1 cellular context compared by ENCODE assay signal in the genomic region with DNA sequence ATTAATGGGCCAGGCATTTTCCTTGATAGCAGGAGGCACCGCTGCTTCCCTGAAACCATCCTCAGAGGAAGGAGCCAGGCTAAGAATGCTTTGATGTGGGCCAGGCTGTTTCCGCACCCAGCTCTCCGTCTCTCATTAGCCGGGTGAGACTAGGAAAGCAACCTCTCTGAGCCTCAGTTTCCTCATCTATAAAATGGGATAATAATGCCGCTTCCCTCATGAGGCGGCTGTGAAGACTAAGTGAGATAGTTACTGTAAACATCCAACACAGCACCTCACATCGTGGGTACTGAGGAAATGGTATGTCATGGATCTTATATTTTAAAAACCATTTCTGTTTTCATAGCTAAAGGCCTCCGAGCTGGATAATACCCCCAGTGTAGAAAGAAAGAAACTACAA.
A peak's percentile ranks its signal among the peaks of the same experiment; 100 is the strongest.
TF ChIP-seq lines count a peak whose summit lies in the region.

No MANE protein-coding gene starts in this region.

TF ChIP-seq in K562, 482 proteins besides CTCF, POLR2A, EP300 and RAD21:
- TF ChIP-seq, protein P1, sequence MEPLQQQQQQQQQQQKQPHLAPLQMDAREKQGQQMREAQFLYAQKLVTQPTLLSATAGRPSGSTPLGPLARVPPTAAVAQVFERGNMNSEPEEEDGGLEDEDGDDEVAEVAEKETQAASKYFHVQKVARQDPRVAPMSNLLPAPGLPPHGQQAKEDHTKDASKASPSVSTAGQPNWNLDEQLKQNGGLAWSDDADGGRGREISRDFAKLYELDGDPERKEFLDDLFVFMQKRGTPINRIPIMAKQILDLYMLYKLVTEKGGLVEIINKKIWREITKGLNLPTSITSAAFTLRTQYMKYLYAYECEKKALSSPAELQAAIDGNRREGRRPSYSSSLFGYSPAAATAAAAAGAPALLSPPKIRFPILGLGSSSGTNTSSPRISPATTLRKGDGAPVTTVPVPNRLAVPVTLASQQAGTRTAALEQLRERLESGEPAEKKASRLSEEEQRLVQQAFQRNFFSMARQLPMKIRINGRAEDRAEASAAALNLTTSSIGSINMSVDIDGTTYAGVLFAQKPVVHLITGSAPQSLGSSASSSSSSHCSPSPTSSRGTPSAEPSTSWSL (CRISPR knock-in tag; IDR thresholded peaks at IDR 0.05; ENCODE audit: borderline replicate concordance) = no peak
- TF ChIP-seq TSC22D4 (tag; IDR thresholded peaks at IDR 0.05) = no peak
- no peak for TF ChIP-seq CBFB (CRISPR knock-in tag; IDR thresholded peaks at IDR 0.05)
- no peak for TF ChIP-seq ELF4 (CRISPR knock-in tag; IDR thresholded peaks at IDR 0.05)
- 0 out of 2 replicates have a peak, but pooled peaks have one; percentile 10 for TF ChIP-seq BCOR (IDR thresholded peaks at IDR 0.05)
- TF ChIP-seq ZNF23 (CRISPR knock-in tag; IDR thresholded peaks at IDR 0.05) = no peak
- no peak for TF ChIP-seq ZBED1 (IDR thresholded peaks at IDR 0.05)
- TF ChIP-seq ZC3H8 (IDR thresholded peaks at IDR 0.05) = no peak
- peak; percentile 64 for TF ChIP-seq RBM25 (IDR thresholded peaks at IDR 0.05; ENCODE audit: low read depth, low read length, severe bottlenecking)
- TF ChIP-seq GTF2A2 (tag; IDR thresholded peaks at IDR 0.05) = no peak
- no peak for TF ChIP-seq ZNF143 (CRISPR knock-in tag; IDR thresholded peaks at IDR 0.05)
- TF ChIP-seq MYC (IDR thresholded peaks at IDR 0.05; ENCODE audit: low read depth, low read length) = no peak
- TF ChIP-seq MYC (CRISPR knock-in tag; IDR thresholded peaks at IDR 0.05; ENCODE audit: borderline replicate concordance, low read depth) = no peak
- TF ChIP-seq, protein P2, sequence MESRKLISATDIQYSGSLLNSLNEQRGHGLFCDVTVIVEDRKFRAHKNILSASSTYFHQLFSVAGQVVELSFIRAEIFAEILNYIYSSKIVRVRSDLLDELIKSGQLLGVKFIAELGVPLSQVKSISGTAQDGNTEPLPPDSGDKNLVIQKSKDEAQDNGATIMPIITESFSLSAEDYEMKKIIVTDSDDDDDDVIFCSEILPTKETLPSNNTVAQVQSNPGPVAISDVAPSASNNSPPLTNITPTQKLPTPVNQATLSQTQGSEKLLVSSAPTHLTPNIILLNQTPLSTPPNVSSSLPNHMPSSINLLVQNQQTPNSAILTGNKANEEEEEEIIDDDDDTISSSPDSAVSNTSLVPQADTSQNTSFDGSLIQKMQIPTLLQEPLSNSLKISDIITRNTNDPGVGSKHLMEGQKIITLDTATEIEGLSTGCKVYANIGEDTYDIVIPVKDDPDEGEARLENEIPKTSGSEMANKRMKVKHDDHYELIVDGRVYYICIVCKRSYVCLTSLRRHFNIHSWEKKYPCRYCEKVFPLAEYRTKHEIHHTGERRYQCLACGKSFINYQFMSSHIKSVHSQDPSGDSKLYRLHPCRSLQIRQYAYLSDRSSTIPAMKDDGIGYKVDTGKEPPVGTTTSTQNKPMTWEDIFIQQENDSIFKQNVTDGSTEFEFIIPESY (CRISPR knock-in tag; IDR thresholded peaks at IDR 0.05) = 0 out of 2 replicates have a peak, but pooled peaks have one; percentile 31
